13 cellular contexts compared by ENCODE assay signal in the genomic region with DNA sequence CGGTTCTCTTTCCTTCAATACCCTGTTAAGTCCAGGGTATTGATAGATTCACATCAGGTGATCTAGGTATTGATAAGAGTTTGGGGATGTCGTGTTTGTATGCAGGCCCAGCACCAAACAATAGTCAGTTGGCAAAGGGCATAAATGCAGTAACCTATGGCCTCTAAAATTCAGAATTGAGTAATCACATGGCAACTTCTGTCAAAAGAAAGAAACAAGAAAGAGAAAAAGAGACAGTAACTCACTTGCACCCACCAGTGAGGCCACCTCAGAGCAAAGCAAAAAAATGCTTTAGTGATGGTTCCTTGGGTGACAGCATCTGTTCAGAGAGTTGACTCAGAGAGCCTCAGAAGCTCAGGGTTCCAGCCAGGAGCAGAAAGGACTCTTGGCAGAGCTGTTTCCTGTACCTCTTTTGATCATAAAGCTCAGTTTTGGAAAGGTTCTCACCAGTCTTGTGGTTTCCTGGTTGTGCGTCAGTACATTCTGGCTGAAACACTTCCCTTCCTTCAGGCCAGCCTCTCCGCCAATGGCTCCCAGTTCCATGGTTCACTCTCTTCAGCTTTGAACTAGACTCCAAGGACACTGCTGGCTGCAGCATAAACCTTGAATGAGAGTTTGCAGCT.
A peak's percentile ranks its signal among the peaks of the same experiment; 100 is the strongest.
DNase-seq lines count a peak whose midpoint lies in the region; ATAC-seq, FAIRE-seq and TF ChIP-seq lines count a peak whose summit lies in the region.
"Had no signal": no experiment of that assay in that cellular context is flagged by ENCODE, and none has a peak within 500 bp of the region (broad histone marks: within the 10 kb centered on the region; RNA-seq: fewer than 3 reads in every experiment).

No MANE protein-coding gene starts in this region.

- H3K4me3 Mint-ChIP-seq in T-cell = no peak overlapping the region
- H3K4me3 Mint-ChIP-seq: activated T-cell treated with anti-CD3 and anti-CD28 coated beads, Interleukin-2, amount 50 U/mL, for 24 hours; effector memory CD8-positive, alpha-beta T cell; stimulated activated memory B cell treated with anti-CD40 and anti-IgM and Interleukin-4, amounts not matched to agents 10 μg/mL and 1 μg/mL and 100 μg/mL, for 72 hours had no signal

- H3K27me3 ChIP-seq in H1 (replicated peaks in 1 of 4; ENCODE audit: control insufficient read depth in 3 of 4, extremely low read depth in 1 of 4, insufficient read depth in 3 of 4, low read length in 3 of 4) (no peaks in the 10 kb centered on the region), psoas muscle (ENCODE audit: insufficient read depth in 3 of 3, low read length in 2 of 3) (no peaks in the 10 kb centered on the region), upper lobe of right lung (no peaks in the 10 kb centered on the region)

- H3K27me3 Mint-ChIP-seq in T-cell = peaks cover 34 to 42% of the 10 kb centered on the region in 2 donors

- H3K4me2 ChIP-seq in H1 (ENCODE audit: insufficient read depth in 1 of 2, low read depth in 2 of 2, low read length in 2 of 2) = no peak overlapping the region

- no peak overlapping the region for H3K18ac ChIP-seq in H1 (ENCODE audit: extremely low read depth, low read length)

- no peak overlapping the region for H2BK5ac ChIP-seq in H1 (ENCODE audit: low read depth, low read length)

- TF ChIP-seq EP300 in H1 (IDR thresholded peaks at IDR 0.05; ENCODE audit: borderline replicate concordance in 1 of 2, low read depth in 2 of 2, low read length in 2 of 2) = no peak

- no peaks in the 10 kb centered on the region for H4K20me1 ChIP-seq in H1 (replicated peaks in 1 of 2; ENCODE audit: control insufficient read depth in 1 of 2, insufficient read depth in 2 of 2, low read length in 2 of 2)

- no peak overlapping the region for H2AK5ac ChIP-seq in H1 (ENCODE audit: low read depth, low read length)

- POLR2A ChIA-PET in H1 (lab: Charles Lee; ENCODE audit: partially characterized antibody) = no interaction called here
- POLR2A ChIA-PET in T-cell (lab: Charles Lee) = no interaction called here

- TF ChIP-seq CTCF in D721Med (IDR thresholded peaks at IDR 0.05; ENCODE audit: insufficient read depth, missing control alignments) (no peak), H1 (IDR thresholded peaks at IDR 0.05; ENCODE audit: control extremely low read depth in 1 of 3, insufficient read depth in 1 of 3, low read depth in 1 of 3, low read length in 3 of 3) (no peak), psoas muscle (IDR thresholded peaks at IDR 0.05) (no peak), upper lobe of right lung (IDR thresholded peaks at IDR 0.05) (no peak)

- no peak overlapping the region for H4K91ac ChIP-seq in H1 (replicated peaks; ENCODE audit: insufficient read length, low read length)

- no peak overlapping the region for H3K23ac ChIP-seq in H1 (ENCODE audit: insufficient read length)

- intact Hi-C loops in psoas muscle (cut with DNase I) = no loop called here
- intact Hi-C loops in upper lobe of right lung (cut with DNase I) = no loop called here

- H3K4me3 ChIP-seq in H1 (ENCODE audit: extremely low read depth in 1 of 4, insufficient read depth in 2 of 4, low read depth in 3 of 4, low read length in 4 of 4) = no peak overlapping the region
- H3K4me3 ChIP-seq in psoas muscle = no peak overlapping the region
- no peak overlapping the region for H3K4me3 ChIP-seq in upper lobe of right lung

- no peak for TF ChIP-seq RAD21 in H1 (IDR thresholded peaks at IDR 0.05 in 1 of 2, conservative IDR thresholded peaks at IDR 0.05 in 1 of 2; ENCODE audit: low read depth in 2 of 2, low read length in 2 of 2)

- no peaks in the 10 kb centered on the region for H3K36me3 Mint-ChIP-seq in T-cell
- H3K36me3 Mint-ChIP-seq: stimulated activated memory B cell treated with anti-CD40 and anti-IgM and Interleukin-4, amounts not matched to agents 10 μg/mL and 1 μg/mL and 100 μg/mL, for 72 hours had no signal

- H4K8ac ChIP-seq in H1 (ENCODE audit: extremely low read depth, insufficient read depth, low read length) = no peak overlapping the region

- H2BK12ac ChIP-seq in H1 (ENCODE audit: low read depth, low read length) = no peak overlapping the region

- H3K23me2 ChIP-seq in H1 (ENCODE audit: low read depth, low read length) = no peaks in the 10 kb centered on the region

- 94% methylated on average over 4 of the region's 4 CpGs; no CpG with 5 or more reads in 1 of the 2 experiments for WGBS in H1 (ENCODE audit: extremely low coverage in 1 of 2, insufficient coverage in 1 of 2, insufficient read length in 1 of 2, insufficient replicate concordance in 2 of 2, low coverage in 1 of 2, low lambda C conversion rate in 2 of 2, missing lambda C conversion rate in 1 of 2), 2 experiments
- WGBS in psoas muscle, 3 donors = 43 to 68% (median 56%) methylated on average over 4 of the region's 4 CpGs

- no peak overlapping the region for H3K56ac ChIP-seq in H1 (replicated peaks; ENCODE audit: insufficient read length, low read depth, low read length)

- H3K79me2 ChIP-seq in H1 (ENCODE audit: control insufficient read depth in 1 of 2, insufficient read depth in 2 of 2, low read length in 2 of 2) = no peaks in the 10 kb centered on the region

- H4K5ac ChIP-seq in H1 (ENCODE audit: insufficient read length, low read depth, low read length) = no peak overlapping the region

- no peak overlapping the region for H3K27ac Mint-ChIP-seq in T-cell
- H3K27ac Mint-ChIP-seq: activated T-cell treated with anti-CD3 and anti-CD28 coated beads, Interleukin-2, amount 50 U/mL, for 24 hours; effector memory CD8-positive, alpha-beta T cell; stimulated activated memory B cell treated with anti-CD40 and anti-IgM and Interleukin-4, amounts not matched to agents 10 μg/mL and 1 μg/mL and 100 μg/mL, for 72 hours had no signal

- H3K36me3 ChIP-seq in H1 (ENCODE audit: control insufficient read depth in 2 of 4, insufficient read depth in 4 of 4, low read length in 3 of 4) = no peaks in the 10 kb centered on the region; a peak in 1 of 8 replicates
- no peaks in the 10 kb centered on the region for H3K36me3 ChIP-seq in psoas muscle (ENCODE audit: insufficient read depth in 1 of 2, low read depth in 1 of 2)
- no peaks in the 10 kb centered on the region for H3K36me3 ChIP-seq in upper lobe of right lung

- FAIRE-seq in D721Med (lab: Jason Lieb, UNC) (peak; percentile 11), H1 (lab: Jason Lieb, UNC) (no peak)

- no peak overlapping the region for H2BK120ac ChIP-seq in H1 (replicated peaks; ENCODE audit: low read depth, low read length)

- TF ChIP-seq POLR2A in H1 (IDR thresholded peaks at IDR 0.05; ENCODE audit: control extremely low read depth in 1 of 2, low read depth in 2 of 2, low read length in 2 of 2) = no peak

- H3K4me1 Mint-ChIP-seq in T-cell = no peaks in the 10 kb centered on the region
- H3K4me1 Mint-ChIP-seq: stimulated activated memory B cell treated with anti-CD40 and anti-IgM and Interleukin-4, amounts not matched to agents 10 μg/mL and 1 μg/mL and 100 μg/mL, for 72 hours had no signal

- H3K4me1 ChIP-seq in H1 (replicated peaks in 1 of 4; ENCODE audit: control insufficient read depth in 3 of 4, insufficient read depth in 4 of 4, low read length in 3 of 4) (no peaks in the 10 kb centered on the region), psoas muscle (no peaks in the 10 kb centered on the region), upper lobe of right lung (no peaks in the 10 kb centered on the region)

- CTCF ChIA-PET in H1 (lab: Charles Lee; ENCODE audit: partially characterized antibody) (interaction anchor here (0.6 to 1.1 kb wide), 2 partner anchors 14 to 143 kb away, joined by 3 to 4 read pairs; no protein-coding TSS in a partner anchor), T-cell (lab: Charles Lee) (no interaction called here)

- H3K4ac ChIP-seq in H1 (replicated peaks; ENCODE audit: insufficient read length, low read depth, low read length) = no peak overlapping the region

- H3K9me3 Mint-ChIP-seq in T-cell = peaks cover 5 to 11% (median 5%) of the 10 kb centered on the region in 3 donors

- no peak overlapping the region for H2BK20ac ChIP-seq in H1 (ENCODE audit: low read length)

- H3K79me1 ChIP-seq in H1 (ENCODE audit: low read depth, low read length) = no peaks in the 10 kb centered on the region

- 0 out of 2 replicates have a peak overlapping the region, but pooled peaks have one; percentile 9 for H2AFZ ChIP-seq in H1 (ENCODE audit: low read length)

- ATAC-seq in psoas muscle (peak; percentile 36 to 58 (median 46)), upper lobe of right lung (no peak), T-cell (replicated peaks in 1 of 4) (no peak)
- ATAC-seq: effector memory CD8-positive, alpha-beta T cell; stimulated activated memory B cell treated with anti-CD40 and anti-IgM and Interleukin-4, amounts not matched to agents 10 μg/mL and 1 μg/mL and 100 μg/mL, for 72 hours had no signal

- DNase-seq in D721Med (ENCODE audit: insufficient read length, low spot score) = no peak
- DNase-seq in LHCN-M2 (ENCODE audit: low read depth) = peak; percentile 85
- DNase-seq in H1 (ENCODE audit: low read depth in 1 of 2, low spot score in 2 of 2) = no peak
- DNase-seq in psoas muscle = peak in 1 of 2 donors; percentile 21
- no peak for DNase-seq in upper lobe of right lung
- DNase-seq in T-cell = no peak
- DNase-seq in SIG-M5 treated with dmso at 0.1 percent for 504 hours (lab: John Stamatoyannopoulos, UW; ENCODE audit: unreplicated experiment) = no peak
- DNase-seq in dermis blood vessel endothelial cell = no peak
- DNase-seq: activated CD4-positive, CD25-positive, alpha-beta regulatory T cell; activated T-cell treated with anti-CD3 and anti-CD28 coated beads, Interleukin-2, amount 50 U/mL, for 24 hours; effector memory CD8-positive, alpha-beta T cell; NCI-H524 had no signal

- H3K27ac ChIP-seq in H1 (ENCODE audit: low read depth, low read length) = no peak overlapping the region
- peak overlapping the region; percentile 61 for H3K27ac ChIP-seq in psoas muscle
- no peak overlapping the region for H3K27ac ChIP-seq in upper lobe of right lung

- no peak overlapping the region for H3K9ac ChIP-seq in H1 (replicated peaks in 1 of 4; ENCODE audit: extremely low read depth in 1 of 4, low read depth in 3 of 4, low read length in 3 of 4)

- H2BK15ac ChIP-seq in H1 (ENCODE audit: low read length) = no peak overlapping the region

- H3K9me3 ChIP-seq in H1 (ENCODE audit: insufficient read depth in 2 of 2, low read depth in 1 of 2, low read length in 1 of 2) = peaks cover 6 to 8% of the 10 kb centered on the region in 2 experiments; a peak in 3 of 4 replicates
- no peaks in the 10 kb centered on the region for H3K9me3 ChIP-seq in psoas muscle
- no peaks in the 10 kb centered on the region for H3K9me3 ChIP-seq in upper lobe of right lung

- no peak overlapping the region for H3K14ac ChIP-seq in H1 (ENCODE audit: insufficient read length)

TF ChIP-seq in H1, 55 proteins besides CTCF, POLR2A, EP300 and RAD21 (continues in another document):
- no peak for TF ChIP-seq POU5F1 (IDR thresholded peaks at IDR 0.05; ENCODE audit: low read depth, low read length)

Comparison
In these comparisons a context has a peak if more than half of its experiments do, and no peak if none do; other contexts are left out.
1. ATAC-seq: peak in psoas muscle (4 of 4); none in upper lobe of right lung (single experiment) and T-cell (0 of 4).